Comparison of ENCODE assay signal across 8 cellular contexts in the genomic region with DNA sequence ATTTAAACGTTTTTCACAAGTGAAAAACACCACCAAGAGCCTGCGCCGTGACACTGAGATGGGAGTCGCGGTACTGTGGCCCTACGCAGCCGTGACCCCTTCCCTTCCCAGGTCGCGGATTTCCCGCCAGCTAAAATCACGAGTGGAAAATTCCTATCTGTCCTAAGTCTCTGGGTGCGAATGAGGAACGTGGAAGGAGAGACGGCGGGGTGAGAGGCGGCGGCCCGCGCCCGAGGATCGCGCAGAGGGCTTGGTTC. TPM values are rescaled to one million over a fixed set of nuclear protein-coding genes. Genes with fewer than 3 reads are reported as not detected.
DNase-seq lines count a peak whose midpoint lies in the region; ATAC-seq and TF ChIP-seq lines count a peak whose summit lies in the region.

No MANE protein-coding gene starts in this region.

- H3K27me3 Mint-ChIP-seq in T-helper 2 cell treated with Interferon-gamma antibody and Interleukin-4, amounts not matched to agents 5 μg/mL and 100 μg/mL, for 36 hours (ENCODE audit: low read depth) = peaks cover 7% of the 10 kb centered on the region
- H3K27me3 Mint-ChIP-seq in activated T-helper 1 cell treated with anti-CD3 and anti-CD28 coated beads, Interleukin-12 subunit alpha, Interleukin-12 subunit beta, Interleukin-2, Interleukin-4 antibody, amounts not matched to agents 30 ng/mL and 10 ng/mL and 1 ng/mL, durations not matched to agents 14 hours and 24 hours and 36 hours (ENCODE audit: insufficient read depth) = peaks cover 9% of the 10 kb centered on the region

- H3K9me3 ChIP-seq in iPS DF 6.9 (ENCODE audit: control insufficient read depth, insufficient read depth, low read length) (no peaks in the 10 kb centered on the region), smooth muscle cell (replicated peaks; ENCODE audit: low read depth) (no peaks in the 10 kb centered on the region)

- H3K4me3 ChIP-seq in iPS DF 6.9 (ENCODE audit: low read length) (peak overlapping the region; percentile 86), smooth muscle cell (peak overlapping the region; percentile 68)

- ATAC-seq in HG03025 (IDR thresholded peaks at IDR 0.05; ENCODE audit: low FRiP score, unreplicated experiment) = peak; percentile 8

- WGBS in iPS DF 6.9 (ENCODE audit: insufficient coverage, insufficient read length) = no CpG with 5 or more reads among the region's 22 CpGs
- WGBS in smooth muscle cell (ENCODE audit: low lambda C conversion rate) = under 1% methylated on average over 22 of the region's 22 CpGs

- H3K4me2 ChIP-seq in smooth muscle cell = peak overlapping the region; percentile 94

- peaks cover 45% of the 10 kb centered on the region for H3K4me1 Mint-ChIP-seq in T-helper 2 cell treated with Interferon-gamma antibody and Interleukin-4, amounts not matched to agents 5 μg/mL and 100 μg/mL, for 36 hours (ENCODE audit: low read depth)
- peaks cover 45% of the 10 kb centered on the region for H3K4me1 Mint-ChIP-seq in activated T-helper 1 cell treated with anti-CD3 and anti-CD28 coated beads, Interleukin-12 subunit alpha, Interleukin-12 subunit beta, Interleukin-2, Interleukin-4 antibody, amounts not matched to agents 30 ng/mL and 10 ng/mL and 1 ng/mL, durations not matched to agents 14 hours and 24 hours and 36 hours (ENCODE audit: low read depth)

- H3K27ac ChIP-seq in iPS DF 6.9 (ENCODE audit: low read length) (no peak overlapping the region), smooth muscle cell (ENCODE audit: low read depth) (peak overlapping the region; percentile 91)

- H3K9ac ChIP-seq in smooth muscle cell (ENCODE audit: low read depth) = peak overlapping the region; percentile 95

- no peaks in the 10 kb centered on the region for H3K36me3 ChIP-seq in iPS DF 6.9 (ENCODE audit: control insufficient read depth, insufficient read depth, low read length)
- H3K36me3 ChIP-seq in smooth muscle cell (ENCODE audit: low read depth) = no peaks in the 10 kb centered on the region

- peak overlapping the region; percentile 89 for H2AFZ ChIP-seq in smooth muscle cell (ENCODE audit: low read depth)

- H3K4me1 ChIP-seq in iPS DF 6.9 (ENCODE audit: control insufficient read depth, insufficient read depth, low read length) = no peaks in the 10 kb centered on the region
- H3K4me1 ChIP-seq in smooth muscle cell (ENCODE audit: low read depth) = peaks cover 27% of the 10 kb centered on the region

- intact Hi-C loops in activated T-helper 1 cell treated with anti-CD3 and anti-CD28 coated beads, Interleukin-12 subunit alpha, Interleukin-12 subunit beta, Interleukin-2, Interleukin-4 antibody, amounts not matched to agents 30 ng/mL and 10 ng/mL and 1 ng/mL, durations not matched to agents 14 hours and 24 hours and 36 hours (cut with micrococcal nuclease) = loop anchor here (1.0 to 5.0 kb wide), 11 partner anchors 8 to 1341 kb away; a partner anchor contains a TSS

- peaks cover 45% of the 10 kb centered on the region for H3K79me2 ChIP-seq in smooth muscle cell (ENCODE audit: low read depth)

- H3K27me3 ChIP-seq in iPS DF 6.9 (ENCODE audit: control insufficient read depth, insufficient read depth, low read length) (no peaks in the 10 kb centered on the region), smooth muscle cell (ENCODE audit: low read depth) (peaks cover 5% of the 10 kb centered on the region)

- peaks cover 5% of the 10 kb centered on the region for H3K9me3 Mint-ChIP-seq in T-helper 2 cell treated with Interferon-gamma antibody and Interleukin-4, amounts not matched to agents 5 μg/mL and 100 μg/mL, for 36 hours
- H3K9me3 Mint-ChIP-seq in activated T-helper 1 cell treated with anti-CD3 and anti-CD28 coated beads, Interleukin-12 subunit alpha, Interleukin-12 subunit beta, Interleukin-2, Interleukin-4 antibody, amounts not matched to agents 30 ng/mL and 10 ng/mL and 1 ng/mL, durations not matched to agents 14 hours and 24 hours and 36 hours = peaks cover 5% of the 10 kb centered on the region

- peaks cover 30% of the 10 kb centered on the region for H4K20me1 ChIP-seq in smooth muscle cell (ENCODE audit: low read depth)

- H3K27ac Mint-ChIP-seq in T-helper 2 cell treated with Interferon-gamma antibody and Interleukin-4, amounts not matched to agents 5 μg/mL and 100 μg/mL, for 36 hours = peak overlapping the region; percentile 99
- H3K27ac Mint-ChIP-seq in activated T-helper 1 cell treated with anti-CD3 and anti-CD28 coated beads, Interleukin-12 subunit alpha, Interleukin-12 subunit beta, Interleukin-2, Interleukin-4 antibody, amounts not matched to agents 30 ng/mL and 10 ng/mL and 1 ng/mL, durations not matched to agents 14 hours and 24 hours and 36 hours = peak overlapping the region; percentile 94

- H3K4me3 Mint-ChIP-seq in T-helper 2 cell treated with Interferon-gamma antibody and Interleukin-4, amounts not matched to agents 5 μg/mL and 100 μg/mL, for 36 hours = peak overlapping the region; percentile 99
- peak overlapping the region; percentile 91 for H3K4me3 Mint-ChIP-seq in activated T-helper 1 cell treated with anti-CD3 and anti-CD28 coated beads, Interleukin-12 subunit alpha, Interleukin-12 subunit beta, Interleukin-2, Interleukin-4 antibody, amounts not matched to agents 30 ng/mL and 10 ng/mL and 1 ng/mL, durations not matched to agents 14 hours and 24 hours and 36 hours

- peaks cover 28% of the 10 kb centered on the region for H3K36me3 Mint-ChIP-seq in T-helper 2 cell treated with Interferon-gamma antibody and Interleukin-4, amounts not matched to agents 5 μg/mL and 100 μg/mL, for 36 hours (ENCODE audit: low read depth)
- H3K36me3 Mint-ChIP-seq in activated T-helper 1 cell treated with anti-CD3 and anti-CD28 coated beads, Interleukin-12 subunit alpha, Interleukin-12 subunit beta, Interleukin-2, Interleukin-4 antibody, amounts not matched to agents 30 ng/mL and 10 ng/mL and 1 ng/mL, durations not matched to agents 14 hours and 24 hours and 36 hours (ENCODE audit: low read depth) = peaks cover 9% of the 10 kb centered on the region

- peaks cover 3% of the 10 kb centered on the region for H3F3A ChIP-seq in smooth muscle cell (ENCODE audit: low read depth)

- TF ChIP-seq CTCF in smooth muscle cell (IDR thresholded peaks at IDR 0.05; ENCODE audit: borderline replicate concordance, insufficient read depth, poor library complexity, severe bottlenecking) = no peak

- no peak for DNase-seq in T-helper 2 cell treated with Interferon-gamma antibody and Interleukin-4, amounts not matched to agents 5 μg/mL and 100 μg/mL, for 36 hours (ENCODE audit: low spot score)
- DNase-seq in T-helper 2 cell (no peak), iPS DF 6.9 (ENCODE audit: low read depth, low spot score) (no peak), smooth muscle cell (lab: John Stamatoyannopoulos, UW; ENCODE audit: unreplicated experiment) (no peak), cerebellar cortex (ENCODE audit: low spot score) (no peak), NCI-H446 (lab: John Stamatoyannopoulos, UW) (no peak)
- DNase-seq in activated T-helper 1 cell treated with anti-CD3 and anti-CD28 coated beads, Interleukin-12 subunit alpha, Interleukin-12 subunit beta, Interleukin-2, Interleukin-4 antibody, amounts not matched to agents 30 ng/mL and 10 ng/mL and 1 ng/mL, durations not matched to agents 14 hours and 24 hours and 36 hours (ENCODE audit: low spot score) = no peak

RNA-seq across cellular contexts. Expression of a gene that starts 0.7 kb away (rescaled TPM):
- total RNA-seq in activated T-helper 1 cell treated with anti-CD3 and anti-CD28 coated beads, Interleukin-12 subunit alpha, Interleukin-12 subunit beta, Interleukin-2, Interleukin-4 antibody, amounts not matched to agents 30 ng/mL and 10 ng/mL and 1 ng/mL, durations not matched to agents 14 hours and 24 hours and 36 hours = 14.0 and 15.7 TPM in 2 replicates
- total RNA-seq in smooth muscle cell = 6.2 and 12.5 TPM in 2 replicates
- polyA plus RNA-seq in smooth muscle cell = 5.1 and 5.2 TPM in 2 replicates
